24 cellular contexts compared by ENCODE assay signal in genomic region chr11:119860561-119861094, GRCh38.
"Had no signal": no experiment of that assay in that cellular context is flagged by ENCODE, and none has a peak within 500 bp of the region (broad histone marks: within the 10 kb centered on the region; RNA-seq: fewer than 3 reads in every experiment).

No MANE protein-coding gene starts in this region.

- DNase-seq: activated CD4-positive, alpha-beta T cell treated with anti-CD3 and anti-CD28 coated beads for 48 hours; activated CD4-positive, alpha-beta T cell treated with anti-CD3 and anti-CD28 coated beads, Interleukin-2, amount 50 U/mL, for 4 hours; activated CD4-positive, CD25-positive, alpha-beta regulatory T cell treated with anti-CD3 and anti-CD28 coated beads, Interleukin-2, amount 50 U/mL, for 72 hours; activated CD8-positive, alpha-beta memory T cell treated with anti-CD3 and anti-CD28 coated beads, Interleukin-2, amount 50 U/mL, for 48 hours; activated CD8-positive, alpha-beta T cell treated with anti-CD3 and anti-CD28 coated beads, Interleukin-2, amount 10 ng/mL, durations not matched to agents 7 days and 5 days; activated naive CD4-positive, alpha-beta T cell treated with anti-CD3 and anti-CD28 coated beads, Interleukin-2, amount 50 U/mL, for 16 hours; activated naive CD8-positive, alpha-beta T cell treated with anti-CD3 and anti-CD28 coated beads, Interleukin-2, amount 10 ng/mL, durations not matched to agents 7 days and 5 days; activated T-cell treated with anti-CD3 and anti-CD28 coated beads, Interleukin-2, amount 50 U/mL, for 1 hour; adrenal gland; anterior cingulate cortex; Karpas-422; NCI-H146; NCI-H187 treated with DMSO at 0.1 percent for 48 hours; NCI-H226; NK-92 treated with Interleukin-12 subunit alpha and Interleukin-12 subunit beta, amount 100 ng/mL, for 24 hours; OCI-M1; RPMI8226; SHP77; SW 1271 had no signal

- H3K27ac ChIP-seq: adrenal gland, SJSA1 had no signal

- H3K4me3 ChIP-seq: adrenal gland, K562, SJSA1 had no signal

- H3K4me1 ChIP-seq: adrenal gland, SJSA1 had no signal

- ATAC-seq: activated CD8-positive, alpha-beta T cell treated with anti-CD3 and anti-CD28 coated beads, Interleukin-2, amount 10 ng/mL, durations not matched to agents 7 days and 5 days; K562; Panc1; SK-N-SH treated with all-trans-retinoic acid at 6 μM for 48 hours; WTC11 had no signal

- H3K36me3 ChIP-seq: adrenal gland, SJSA1 had no signal

- H3K9me3 ChIP-seq: adrenal gland, SJSA1 had no signal
